Comparison of ENCODE assay signal across 9 cellular contexts in genomic region chr9:136943291-136944093, GRCh38. TPM values are rescaled to one million over a fixed set of nuclear protein-coding genes. Genes with fewer than 3 reads are reported as not detected.
DNase-seq lines count a peak whose midpoint lies in the region; ATAC-seq and TF ChIP-seq lines count a peak whose summit lies in the region.
"Had no signal": no experiment of that assay in that cellular context is flagged by ENCODE, and none has a peak within 500 bp of the region (broad histone marks: within the 10 kb centered on the region; RNA-seq: fewer than 3 reads in every experiment).

No MANE protein-coding gene starts in this region.

- peak; percentile 18 for ATAC-seq in GM18499 (IDR thresholded peaks at IDR 0.05; ENCODE audit: insufficient read depth, unreplicated experiment)
- peak; percentile 2 for ATAC-seq in HG03095 (IDR thresholded peaks at IDR 0.05; ENCODE audit: unreplicated experiment)
- peak; percentile 12 for ATAC-seq in T-helper 17 cell
- ATAC-seq in naive thymus-derived CD8-positive, alpha-beta T cell = no peak

- peaks cover 4% of the 10 kb centered on the region for H3K4me1 Mint-ChIP-seq in T-helper 17 cell
- peaks cover 3% of the 10 kb centered on the region for H3K4me1 Mint-ChIP-seq in endodermal cell
- peaks cover 5 to 25% (median 11%) of the 10 kb centered on the region in 4 donors for H3K4me1 Mint-ChIP-seq in naive thymus-derived CD8-positive, alpha-beta T cell

- no peaks in the 10 kb centered on the region for H3K9me3 Mint-ChIP-seq in endodermal cell
- H3K9me3 Mint-ChIP-seq in naive thymus-derived CD8-positive, alpha-beta T cell = no peaks in the 10 kb centered on the region

- peak overlapping the region; percentile 55 for H3K9ac ChIP-seq in endodermal cell (ENCODE audit: extremely low read depth, low read length, poor library complexity, severe bottlenecking)

- DNase-seq in A673 (ENCODE audit: low spot score) (peak; percentile 46), T-helper 17 cell (no peak), endodermal cell (no peak), GDM1 (lab: John Stamatoyannopoulos, UW) (no peak), NK-92 (lab: John Stamatoyannopoulos, UW; ENCODE audit: unreplicated experiment) (no peak)
- peak in 3 of 10 donors; percentile 20 to 64 (median 32) for DNase-seq in naive thymus-derived CD8-positive, alpha-beta T cell

- H3K4me3 ChIP-seq in A673 (ENCODE audit: low read depth, low read length, poor library complexity, severe bottlenecking) (peak overlapping the region; percentile 92), endodermal cell (ENCODE audit: low read length) (peak overlapping the region; percentile 81)

- intact Hi-C loops in A673 (cut with micrococcal nuclease; ENCODE audit: unreplicated experiment) = no loop called here

- H3K4me3 Mint-ChIP-seq in T-helper 17 cell = peak overlapping the region; percentile 85
- peak overlapping the region; percentile 63 for H3K4me3 Mint-ChIP-seq in endodermal cell
- H3K4me3 Mint-ChIP-seq in naive thymus-derived CD8-positive, alpha-beta T cell = peak overlapping the region; percentile 72 to 89 (median 81)

- H3K36me3 ChIP-seq in A673 (ENCODE audit: insufficient read depth, low read length, poor library complexity, severe bottlenecking) (peaks cover 33% of the 10 kb centered on the region), endodermal cell (ENCODE audit: control insufficient read depth, insufficient read depth, low read length) (peaks cover 34% of the 10 kb centered on the region)

- TF ChIP-seq CTCF in A673 (conservative IDR thresholded peaks at IDR 0.05; ENCODE audit: low read depth, low read length) = no peak
- no peak for TF ChIP-seq CTCF in endodermal cell (conservative IDR thresholded peaks at IDR 0.05)

- H3K27me3 ChIP-seq in A673 (replicated peaks; ENCODE audit: insufficient read depth, low read depth, low read length, poor library complexity) (no peaks in the 10 kb centered on the region), endodermal cell (ENCODE audit: control insufficient read depth, insufficient read depth, low read length, poor library complexity, severe bottlenecking) (no peaks in the 10 kb centered on the region)

- H3K27me3 Mint-ChIP-seq in T-helper 17 cell (no peaks in the 10 kb centered on the region), endodermal cell (ENCODE audit: insufficient read depth) (no peaks in the 10 kb centered on the region)
- H3K27me3 Mint-ChIP-seq in naive thymus-derived CD8-positive, alpha-beta T cell = no peaks in the 10 kb centered on the region

- H3K27ac Mint-ChIP-seq in T-helper 17 cell (no peak overlapping the region), endodermal cell (no peak overlapping the region)
- H3K27ac Mint-ChIP-seq in naive thymus-derived CD8-positive, alpha-beta T cell = peak overlapping the region in 9 of 10 donors; percentile 22 to 87 (median 75)

- CTCF ChIA-PET in A673 (lab: Charles Lee) = no interaction called here

- H3K27ac ChIP-seq in A673 (ENCODE audit: low read depth, low read length, poor library complexity, severe bottlenecking) (peak overlapping the region; percentile 90), endodermal cell (ENCODE audit: low read depth, low read length) (no peak overlapping the region)

- WGBS in endodermal cell (ENCODE audit: insufficient coverage in 1 of 2, insufficient read length in 1 of 2), 2 experiments = 35 to 38% methylated on average over 26 to 51 of the region's 51 CpGs

- POLR2A ChIA-PET in A673 (lab: Charles Lee; ENCODE audit: low non-redundant PET) = no interaction called here
- POLR2A ChIA-PET in naive thymus-derived CD8-positive, alpha-beta T cell (lab: Charles Lee) = interaction anchor here (0.7 to 9.5 kb wide), 13 partner anchors 51 to 405 kb away, joined by 3 to 113 read pairs (median 3); partner anchors contain the start of genes CLIC3, EDF1, PAXX and RABL6

- BruUV-seq in A673 (replicated peaks; lab: Mats Ljungman, UMichigan) = no TSS peak

- H3K9me3 ChIP-seq in A673 (ENCODE audit: low read depth, low read length, poor library complexity, severe bottlenecking) (no peaks in the 10 kb centered on the region), T-helper 17 cell (ENCODE audit: control insufficient read depth, low read length, poor library complexity, severe bottlenecking) (no peaks in the 10 kb centered on the region), endodermal cell (ENCODE audit: control insufficient read depth, low read length) (no peaks in the 10 kb centered on the region)

- H3K4me1 ChIP-seq in A673 (ENCODE audit: insufficient read depth, low read length, poor library complexity, severe bottlenecking) (no peaks in the 10 kb centered on the region), endodermal cell (ENCODE audit: control insufficient read depth, insufficient read depth, low read length) (no peaks in the 10 kb centered on the region)

- peaks cover 4% of the 10 kb centered on the region for H3K36me3 Mint-ChIP-seq in T-helper 17 cell (ENCODE audit: low read depth)
- peaks cover 27% of the 10 kb centered on the region for H3K36me3 Mint-ChIP-seq in endodermal cell (ENCODE audit: low read depth)
- H3K36me3 Mint-ChIP-seq in naive thymus-derived CD8-positive, alpha-beta T cell = peaks cover 0 to 21% (median 2%) of the 10 kb centered on the region in 3 donors

RNA-seq across cellular contexts. Expression of gene FBXW5, which starts 1.0 kb away (rescaled TPM):
- 76.7 and 81.8 TPM in 2 replicates for total RNA-seq in A673 (2021)
- total RNA-seq in T-helper 17 cell = 10 to 100 TPM; 84.3 to 88.4 TPM
- total RNA-seq in endodermal cell = 10 to 100 TPM; 64.2 to 76.5 TPM
- polyA plus RNA-seq in endodermal cell (2013, experiment 1 of 2) = 50.4 TPM
- 46.9 TPM for polyA plus RNA-seq in endodermal cell (2013, experiment 2 of 2)
- total RNA-seq in naive thymus-derived CD8-positive, alpha-beta T cell = 10 to 100 TPM; 93.1 TPM
- polyA plus RNA-seq in naive thymus-derived CD8-positive, alpha-beta T cell = 10 to 100 TPM; 62.9 to 92.1 (median 83.7) TPM

RNA-seq across cellular contexts. Expression of gene C8G, which starts 1.6 kb away (rescaled TPM):
- 0.74 and 0.75 TPM in 2 replicates for total RNA-seq in A673 (2021)
- total RNA-seq in T-helper 17 cell = 1 to 10 TPM; 1.4 to 2.7 TPM
- 1 to 10 TPM; 1.2 to 1.6 TPM for total RNA-seq in endodermal cell
- not detected for polyA plus RNA-seq in endodermal cell (2013, experiment 1 of 2)
- not detected for polyA plus RNA-seq in endodermal cell (2013, experiment 2 of 2)
- under 1 TPM in 1 of 2 experiments, not detected in 1; 0.99 TPM for total RNA-seq in naive thymus-derived CD8-positive, alpha-beta T cell
- 1 to 10 TPM in 1 of 3 donors, not detected in 2; 1.6 TPM for polyA plus RNA-seq in naive thymus-derived CD8-positive, alpha-beta T cell

RNA-seq across cellular contexts. Expression of gene LCN12, which starts 8.6 kb away (rescaled TPM):
- 1.1 TPM in 1 of 2 replicates, not detected in the other for total RNA-seq in A673 (2021)
- 1 to 10 TPM; 2.6 to 4.2 TPM for total RNA-seq in T-helper 17 cell
- total RNA-seq in endodermal cell = 1 to 10 TPM; 2.1 to 4.4 TPM
- 0.85 TPM for polyA plus RNA-seq in endodermal cell (2013, experiment 1 of 2)
- 0.41 TPM for polyA plus RNA-seq in endodermal cell (2013, experiment 2 of 2)
- total RNA-seq in naive thymus-derived CD8-positive, alpha-beta T cell = 1 to 10 TPM; 2.6 to 2.7 TPM
- polyA plus RNA-seq in naive thymus-derived CD8-positive, alpha-beta T cell = not detected
- total RNA-seq: HT1080 had no signal

RNA-seq across cellular contexts. Expression of gene PTGDS, which starts 33.8 kb away (rescaled TPM):
- total RNA-seq in A673 (2021) (not detected in 2 replicates), T-helper 17 cell (100 to 1,000 TPM in 1 of 2 donors, 10 to 100 TPM in 1; 21.4 to 166 TPM), endodermal cell (10 to 100 TPM; 13.8 to 22.1 TPM)
- 2.4 TPM for polyA plus RNA-seq in endodermal cell (2013, experiment 1 of 2)
- 2.3 TPM for polyA plus RNA-seq in endodermal cell (2013, experiment 2 of 2)
- under 1 TPM in 1 of 2 experiments, not detected in 1; 0.58 TPM for total RNA-seq in naive thymus-derived CD8-positive, alpha-beta T cell
- polyA plus RNA-seq in naive thymus-derived CD8-positive, alpha-beta T cell = 1 to 10 TPM in 1 of 3 donors, under 1 TPM in 1, not detected in 1; 0.31 to 3.2 TPM
- total RNA-seq: HT1080 had no signal

RNA-seq across cellular contexts. Expression of gene LCNL1, which starts 39.3 kb away (rescaled TPM):
- total RNA-seq in A673 (2021) (not detected in 2 replicates), T-helper 17 cell (1 to 10 TPM in 1 of 2 donors, under 1 TPM in 1; 0.96 to 2.9 TPM), endodermal cell (1 to 10 TPM; 1.4 to 2.2 TPM)
- 0.39 TPM for polyA plus RNA-seq in endodermal cell (2013, experiment 1 of 2)
- polyA plus RNA-seq in endodermal cell (2013, experiment 2 of 2) = 0.29 TPM
- under 1 TPM; 0.44 to 0.74 TPM for total RNA-seq in naive thymus-derived CD8-positive, alpha-beta T cell
- not detected for polyA plus RNA-seq in naive thymus-derived CD8-positive, alpha-beta T cell
- total RNA-seq: HT1080 had no signal

Comparison
In these comparisons a context has a peak if more than half of its experiments do, and no peak if none do; other contexts are left out.
1. ATAC-seq: peak in GM18499 (single experiment), HG03095 (single experiment) and T-helper 17 cell (single experiment); none in naive thymus-derived CD8-positive, alpha-beta T cell (0 of 2).
2. H3K27ac Mint-ChIP-seq: peak in naive thymus-derived CD8-positive, alpha-beta T cell (9 of 10); none in T-helper 17 cell (single experiment) and endodermal cell (single experiment).
3. Peak in every context shown above with its lines, with median percentiles within 50 percentile points of each other: H3K4me3 Mint-ChIP-seq.